8 cellular contexts compared by ENCODE assay signal in the genomic region with DNA sequence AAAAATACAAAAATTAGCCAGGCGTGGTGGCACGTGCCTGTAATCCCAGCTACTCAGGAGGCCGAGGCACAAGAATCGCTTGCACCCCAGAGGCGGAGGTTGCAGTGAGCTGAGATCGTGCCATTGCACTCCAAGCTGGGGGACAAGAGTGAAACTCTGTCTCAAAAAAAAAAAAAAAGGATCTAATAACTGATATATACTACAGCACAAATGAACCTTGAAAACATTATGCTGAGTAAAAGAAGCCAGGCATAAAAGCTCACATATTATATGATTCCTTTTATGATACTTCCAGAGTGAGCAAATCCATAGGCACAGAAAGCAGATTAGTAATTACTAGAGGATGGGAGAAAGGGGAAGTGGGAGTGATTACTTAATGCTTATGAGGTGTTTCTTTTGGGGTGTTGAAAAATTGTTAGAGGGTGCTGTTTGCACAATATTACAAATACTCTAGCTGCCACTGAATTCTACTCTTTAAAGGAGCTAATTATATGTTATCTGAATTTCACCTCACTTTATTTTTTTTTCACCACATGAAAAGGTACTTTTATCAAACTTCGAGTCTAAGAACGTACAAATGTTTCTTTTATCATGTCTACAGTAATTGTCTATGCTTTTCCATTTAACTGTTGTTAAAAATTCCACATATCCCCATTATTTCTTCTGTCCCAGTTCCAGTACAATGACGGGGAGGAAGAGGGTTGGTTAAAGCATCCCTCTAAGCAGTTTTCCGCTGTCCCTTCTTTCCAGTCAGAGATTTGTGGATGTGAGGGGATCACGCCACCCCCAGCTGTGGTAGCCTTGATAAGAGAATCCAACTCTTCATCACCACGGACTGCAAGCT.
DNase-seq lines count a peak whose midpoint lies in the region; ATAC-seq and TF ChIP-seq lines count a peak whose summit lies in the region.

No MANE protein-coding gene starts in this region.

- H3K79me1 ChIP-seq in mesendoderm (ENCODE audit: low read length): no peaks in the 10 kb centered on the region

- CTCF ChIA-PET in A673 (lab: Charles Lee) (no interaction called here), HEK293 (lab: Yijun Ruan, JAX) (interaction anchor here (0.7 to 1.0 kb wide), 2 partner anchors 38 to 64 kb away, joined by 3 read pairs; no protein-coding TSS in a partner anchor)

- peak overlapping the region; percentile 40 for H3K4me2 ChIP-seq in mesendoderm (ENCODE audit: low read length)

- no peaks in the 10 kb centered on the region for H3K4me1 Mint-ChIP-seq in brain

- no peaks in the 10 kb centered on the region for H3K27me3 Mint-ChIP-seq in brain

- no peak overlapping the region for H2BK15ac ChIP-seq in mesendoderm (replicated peaks; ENCODE audit: low read depth)

- H3K27ac ChIP-seq in A673 (ENCODE audit: low read depth, low read length, poor library complexity, severe bottlenecking) (no peak overlapping the region), HEK293 (ENCODE audit: extremely low read depth, low read depth, low read length) (no peak overlapping the region; the same call in 1 of the 2 replicates), mesendoderm (ENCODE audit: low read depth, low read length) (no peak overlapping the region)

- no peaks in the 10 kb centered on the region for H3K36me3 ChIP-seq in A673 (ENCODE audit: insufficient read depth, low read length, poor library complexity, severe bottlenecking)
- H3K36me3 ChIP-seq in HEK293 (ENCODE audit: control insufficient read depth in 2 of 2, insufficient read depth in 1 of 2, low read length in 2 of 2): no peaks in the 10 kb centered on the region; a peak in 1 of 3 replicates
- H3K36me3 ChIP-seq in mesendoderm (ENCODE audit: control insufficient read depth, insufficient read depth, low read length): no peaks in the 10 kb centered on the region

- intact Hi-C loops in A673 (cut with micrococcal nuclease; ENCODE audit: unreplicated experiment): no loop called here

- TF ChIP-seq CTCF in A673 (conservative IDR thresholded peaks at IDR 0.05; ENCODE audit: low read depth, low read length) (no peak), HEK293 (tag by site-specific recombination; IDR thresholded peaks at IDR 0.05) (no peak), brain (conservative IDR thresholded peaks at IDR 0.05) (no peak)

- peak overlapping the region; percentile 83 for H3K56ac ChIP-seq in mesendoderm (ENCODE audit: low read length)

- H3K4me1 ChIP-seq in A673 (ENCODE audit: insufficient read depth, low read length, poor library complexity, severe bottlenecking) (no peaks in the 10 kb centered on the region), HEK293 (ENCODE audit: control insufficient read depth, insufficient read depth, low read length) (peaks cover 4% of the 10 kb centered on the region; the same call in 1 of the 2 replicates), mesendoderm (ENCODE audit: control insufficient read depth, low read depth, low read length) (no peaks in the 10 kb centered on the region)

- peak overlapping the region in 3 of 5 experiments; percentile 48 to 85 (median 84) for H3K4me3 Mint-ChIP-seq in brain

- H3K18ac ChIP-seq in mesendoderm (ENCODE audit: low read length): no peak overlapping the region

- no peak for ATAC-seq in HG03139 (IDR thresholded peaks at IDR 0.05; ENCODE audit: unreplicated experiment)
- ATAC-seq in GM18861 (IDR thresholded peaks at IDR 0.05; ENCODE audit: unreplicated experiment): no peak

- no peak overlapping the region for H4K5ac ChIP-seq in mesendoderm (ENCODE audit: low read length)

- WGBS in mesendoderm (ENCODE audit: extremely low coverage, insufficient coverage, low lambda C conversion rate): no CpG with 5 or more reads among the region's 12 CpGs

- H3K4me3 ChIP-seq in A673 (ENCODE audit: low read depth, low read length, poor library complexity, severe bottlenecking): peak overlapping the region; percentile 40
- no peak overlapping the region for H3K4me3 ChIP-seq in HEK293 (ENCODE audit: low read depth, low read length)
- H3K4me3 ChIP-seq in mesendoderm (ENCODE audit: low read length): no peak overlapping the region

- H3K79me2 ChIP-seq in mesendoderm (ENCODE audit: control insufficient read depth, insufficient read depth, low read length): no peaks in the 10 kb centered on the region

- H3K9me3 ChIP-seq in A673 (ENCODE audit: low read depth, low read length, poor library complexity, severe bottlenecking): no peaks in the 10 kb centered on the region
- no peaks in the 10 kb centered on the region for H3K9me3 ChIP-seq in HEK293 (ENCODE audit: control insufficient read depth, insufficient read depth, low read depth, low read length)

- no peak overlapping the region for H3K4ac ChIP-seq in mesendoderm (ENCODE audit: low read depth, low read length)

- no peak overlapping the region for H2AK5ac ChIP-seq in mesendoderm (ENCODE audit: low read length)

- DNase-seq in A673 (ENCODE audit: low spot score) (peak; percentile 41), mesendoderm (no peak), NCI-H2171 (lab: John Stamatoyannopoulos, UW) (no peak)
- DNase-seq in stimulated activated CD4-positive, alpha-beta T cell treated with anti-CD3 and anti-CD28 coated beads, Interleukin-4, amount 100 ng/mL, for 24 hours: no peak

- no peak overlapping the region for H3K23ac ChIP-seq in mesendoderm (ENCODE audit: low read length)

- H3K27me3 ChIP-seq in A673 (replicated peaks; ENCODE audit: insufficient read depth, low read depth, low read length, poor library complexity) (peaks cover 6% of the 10 kb centered on the region), mesendoderm (ENCODE audit: insufficient read depth, low read length, poor library complexity) (no peaks in the 10 kb centered on the region)

- H3K9ac ChIP-seq in mesendoderm (ENCODE audit: low read length): peak overlapping the region; percentile 61

- POLR2A ChIA-PET in A673 (lab: Charles Lee; ENCODE audit: low non-redundant PET) (no interaction called here), HEK293 (lab: Yijun Ruan, JAX) (no interaction called here)

- no TSS peak for BruUV-seq in A673 (replicated peaks; lab: Mats Ljungman, UMichigan)

- H3K9me3 Mint-ChIP-seq in brain: peaks cover 3 to 23% (median 9%) of the 10 kb centered on the region in 5 experiments

- no peak overlapping the region for H2BK120ac ChIP-seq in mesendoderm (ENCODE audit: low read depth, low read length)

- peaks cover 24% of the 10 kb centered on the region for H3K36me3 Mint-ChIP-seq in brain

- no peak overlapping the region for H2BK5ac ChIP-seq in mesendoderm (ENCODE audit: low read length)

- peak overlapping the region in 3 of 5 experiments; percentile 26 to 90 (median 68) for H3K27ac Mint-ChIP-seq in brain

- no peak overlapping the region for H4K8ac ChIP-seq in mesendoderm (ENCODE audit: low read depth, low read length)

TF ChIP-seq in HEK293, 187 proteins besides CTCF, POLR2A, EP300 and RAD21:
- TF ChIP-seq, protein P1, sequence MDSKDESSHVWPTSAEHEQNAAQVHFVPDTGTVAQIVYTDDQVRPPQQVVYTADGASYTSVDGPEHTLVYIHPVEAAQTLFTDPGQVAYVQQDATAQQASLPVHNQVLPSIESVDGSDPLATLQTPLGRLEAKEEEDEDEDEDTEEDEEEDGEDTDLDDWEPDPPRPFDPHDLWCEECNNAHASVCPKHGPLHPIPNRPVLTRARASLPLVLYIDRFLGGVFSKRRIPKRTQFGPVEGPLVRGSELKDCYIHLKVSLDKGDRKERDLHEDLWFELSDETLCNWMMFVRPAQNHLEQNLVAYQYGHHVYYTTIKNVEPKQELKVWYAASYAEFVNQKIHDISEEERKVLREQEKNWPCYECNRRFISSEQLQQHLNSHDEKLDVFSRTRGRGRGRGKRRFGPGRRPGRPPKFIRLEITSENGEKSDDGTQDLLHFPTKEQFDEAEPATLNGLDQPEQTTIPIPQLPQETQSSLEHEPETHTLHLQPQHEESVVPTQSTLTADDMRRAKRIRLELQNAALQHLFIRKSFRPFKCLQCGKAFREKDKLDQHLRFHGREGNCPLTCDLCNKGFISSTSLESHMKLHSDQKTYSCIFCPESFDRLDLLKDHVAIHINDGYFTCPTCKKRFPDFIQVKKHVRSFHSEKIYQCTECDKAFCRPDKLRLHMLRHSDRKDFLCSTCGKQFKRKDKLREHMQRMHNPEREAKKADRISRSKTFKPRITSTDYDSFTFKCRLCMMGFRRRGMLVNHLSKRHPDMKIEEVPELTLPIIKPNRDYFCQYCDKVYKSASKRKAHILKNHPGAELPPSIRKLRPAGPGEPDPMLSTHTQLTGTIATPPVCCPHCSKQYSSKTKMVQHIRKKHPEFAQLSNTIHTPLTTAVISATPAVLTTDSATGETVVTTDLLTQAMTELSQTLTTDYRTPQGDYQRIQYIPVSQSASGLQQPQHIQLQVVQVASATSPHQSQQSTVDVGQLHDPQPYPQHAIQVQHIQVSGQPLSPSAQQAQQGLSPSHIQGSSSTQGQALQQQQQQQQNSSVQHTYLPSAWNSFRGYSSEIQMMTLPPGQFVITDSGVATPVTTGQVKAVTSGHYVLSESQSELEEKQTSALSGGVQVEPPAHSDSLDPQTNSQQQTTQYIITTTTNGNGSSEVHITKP (tag by site-specific recombination; IDR thresholded peaks at IDR 0.05): peak; percentile 65
- TF ChIP-seq ZNF202 (tag by site-specific recombination; IDR thresholded peaks at IDR 0.05; ENCODE audit: borderline replicate concordance) (no peak), ZNF791 (tag by site-specific recombination; IDR thresholded peaks at IDR 0.05) (no peak)
- TF ChIP-seq, protein P2, sequence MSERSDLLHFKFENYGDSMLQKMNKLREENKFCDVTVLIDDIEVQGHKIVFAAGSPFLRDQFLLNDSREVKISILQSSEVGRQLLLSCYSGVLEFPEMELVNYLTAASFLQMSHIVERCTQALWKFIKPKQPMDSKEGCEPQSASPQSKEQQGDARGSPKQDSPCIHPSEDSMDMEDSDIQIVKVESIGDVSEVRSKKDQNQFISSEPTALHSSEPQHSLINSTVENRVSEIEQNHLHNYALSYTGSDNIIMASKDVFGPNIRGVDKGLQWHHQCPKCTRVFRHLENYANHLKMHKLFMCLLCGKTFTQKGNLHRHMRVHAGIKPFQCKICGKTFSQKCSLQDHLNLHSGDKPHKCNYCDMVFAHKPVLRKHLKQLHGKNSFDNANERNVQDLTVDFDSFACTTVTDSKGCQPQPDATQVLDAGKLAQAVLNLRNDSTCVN (tag by site-specific recombination; optimal IDR thresholded peaks at IDR 0.05): no peak
